ENCODE assay signal across 9 cellular contexts in genomic region chr6:46410330-46410953, GRCh38.
DNase-seq lines count a peak whose midpoint lies in the region; ATAC-seq, FAIRE-seq and TF ChIP-seq lines count a peak whose summit lies in the region.
"Had no signal": no experiment of that assay in that cellular context is flagged by ENCODE, and none has a peak within 500 bp of the region (broad histone marks: within the 10 kb centered on the region; RNA-seq: fewer than 3 reads in every experiment).

No MANE protein-coding gene starts in this region.

- no peaks in the 10 kb centered on the region for H3K9me2 ChIP-seq in SU-DHL-6 (replicated peaks; ENCODE audit: insufficient read depth, low read length)

- no peaks in the 10 kb centered on the region for H3K36me3 ChIP-seq in SU-DHL-6 (ENCODE audit: low read length)

- no peak for ATAC-seq in GM19328 (IDR thresholded peaks at IDR 0.05; ENCODE audit: unreplicated experiment)

- no peak overlapping the region for H3K27ac ChIP-seq in SU-DHL-6 (ENCODE audit: low read depth, low read length)

- H3F3A ChIP-seq in SU-DHL-6 (ENCODE audit: insufficient read depth), result no peaks in the 10 kb centered on the region

- no peaks in the 10 kb centered on the region for H3K79me2 ChIP-seq in SU-DHL-6 (ENCODE audit: insufficient read depth, low read length)

- intact Hi-C loops in activated naive CD4-positive, alpha-beta T cell treated with anti-CD3 and anti-CD28 coated beads for 36 hours (cut with micrococcal nuclease), result loop anchor here (1.0 to 5.0 kb wide), 5 partner anchors 189 to 1933 kb away; no protein-coding TSS in a partner anchor

- no peaks in the 10 kb centered on the region for H3K4me1 Mint-ChIP-seq in activated naive CD4-positive, alpha-beta T cell treated with anti-CD3 and anti-CD28 coated beads for 36 hours (ENCODE audit: low read depth)
- H3K4me1 Mint-ChIP-seq: activated naive CD4-positive, alpha-beta T cell treated with anti-CD3 and anti-CD28 coated beads, Interleukin-2, amount 50 U/mL, for 24 hours had no signal

- H3K27me3 Mint-ChIP-seq in activated naive CD4-positive, alpha-beta T cell treated with anti-CD3 and anti-CD28 coated beads for 36 hours (ENCODE audit: low read depth), result no peaks in the 10 kb centered on the region
- H3K27me3 Mint-ChIP-seq: activated naive CD4-positive, alpha-beta T cell treated with anti-CD3 and anti-CD28 coated beads, Interleukin-2, amount 50 U/mL, for 24 hours had no signal

- no peaks in the 10 kb centered on the region for H3K9me3 ChIP-seq in SU-DHL-6 (ENCODE audit: insufficient read depth, low read length)

- H3K4me3 ChIP-seq in SU-DHL-6 (ENCODE audit: insufficient read depth, low read length, poor library complexity, severe bottlenecking), result no peak overlapping the region

- H3K27ac Mint-ChIP-seq in activated naive CD4-positive, alpha-beta T cell treated with anti-CD3 and anti-CD28 coated beads for 36 hours, result no peak overlapping the region
- H3K27ac Mint-ChIP-seq: activated naive CD4-positive, alpha-beta T cell treated with anti-CD3 and anti-CD28 coated beads, Interleukin-2, amount 50 U/mL, for 24 hours had no signal

- no peak overlapping the region for H3K9ac ChIP-seq in SU-DHL-6 (ENCODE audit: low read length)

- no peak overlapping the region for H3K4me2 ChIP-seq in SU-DHL-6 (ENCODE audit: low read depth, low read length, poor library complexity, severe bottlenecking)

- peak; percentile 98 for FAIRE-seq in frontal cortex (lab: Jason Lieb, UNC)

- no peaks in the 10 kb centered on the region for H3K9me3 Mint-ChIP-seq in activated naive CD4-positive, alpha-beta T cell treated with anti-CD3 and anti-CD28 coated beads for 36 hours
- H3K9me3 Mint-ChIP-seq: activated naive CD4-positive, alpha-beta T cell treated with anti-CD3 and anti-CD28 coated beads, Interleukin-2, amount 50 U/mL, for 24 hours had no signal

- H3K4me3 Mint-ChIP-seq in activated naive CD4-positive, alpha-beta T cell treated with anti-CD3 and anti-CD28 coated beads for 36 hours, result no peak overlapping the region
- H3K4me3 Mint-ChIP-seq: activated naive CD4-positive, alpha-beta T cell treated with anti-CD3 and anti-CD28 coated beads, Interleukin-2, amount 50 U/mL, for 24 hours had no signal

- peak; percentile 53 for DNase-seq in activated naive CD4-positive, alpha-beta T cell treated with anti-CD3 and anti-CD28 coated beads for 36 hours
- DNase-seq in activated naive CD4-positive, alpha-beta T cell treated with anti-CD3 and anti-CD28 coated beads, Interleukin-2, amount 50 U/mL, for 16 hours, result no peak
- DNase-seq in M059J (ENCODE audit: low read depth) (peak; percentile 43), frontal cortex (ENCODE audit: low spot score in 2 of 2) (peak; percentile 63 to 66), renal cortical epithelial cell (ENCODE audit: low read depth) (peak; percentile 60)
- DNase-seq in stimulated activated CD4-positive, alpha-beta T cell treated with anti-CD3 and anti-CD28 coated beads, Interleukin-15, amount 100 ng/mL, for 24 hours, result no peak

- TF ChIP-seq CTCF in SU-DHL-6 (IDR thresholded peaks at IDR 0.05; ENCODE audit: insufficient read depth, low read length, poor library complexity, severe bottlenecking), result peak; percentile 96

- H4K20me1 ChIP-seq in SU-DHL-6 (ENCODE audit: low read depth, low read length), result no peaks in the 10 kb centered on the region

- H3K36me3 Mint-ChIP-seq in activated naive CD4-positive, alpha-beta T cell treated with anti-CD3 and anti-CD28 coated beads for 36 hours (ENCODE audit: low read depth), result no peaks in the 10 kb centered on the region
- H3K36me3 Mint-ChIP-seq: activated naive CD4-positive, alpha-beta T cell treated with anti-CD3 and anti-CD28 coated beads, Interleukin-2, amount 50 U/mL, for 24 hours had no signal

- H3K27me3 ChIP-seq in SU-DHL-6 (ENCODE audit: low read length), result no peaks in the 10 kb centered on the region

- H2AFZ ChIP-seq in SU-DHL-6 (ENCODE audit: low read depth, low read length, severe bottlenecking), result no peak overlapping the region

- CTCF ChIA-PET in activated naive CD4-positive, alpha-beta T cell treated with anti-CD3 and anti-CD28 coated beads for 36 hours (lab: Charles Lee), result interaction anchor here (0.5 to 4.0 kb wide), 16 partner anchors 9 to 480 kb away, joined by 3 to 46 read pairs (median 3); no protein-coding TSS in a partner anchor

Comparison
In these comparisons a context has a peak if more than half of its experiments do, and no peak if none do; other contexts are left out.
1. DNase-seq: peak in activated naive CD4-positive, alpha-beta T cell treated with anti-CD3 and anti-CD28 coated beads for 36 hours (single experiment), M059J (single experiment), frontal cortex (2 of 2) and renal cortical epithelial cell (single experiment); none in activated naive CD4-positive, alpha-beta T cell treated with anti-CD3 and anti-CD28 coated beads, Interleukin-2, amount 50 U/mL, for 16 hours (single experiment) and stimulated activated CD4-positive, alpha-beta T cell treated with anti-CD3 and anti-CD28 coated beads, Interleukin-15, amount 100 ng/mL, for 24 hours (single experiment).